1 cellular context compared by ENCODE assay signal in the genomic region with DNA sequence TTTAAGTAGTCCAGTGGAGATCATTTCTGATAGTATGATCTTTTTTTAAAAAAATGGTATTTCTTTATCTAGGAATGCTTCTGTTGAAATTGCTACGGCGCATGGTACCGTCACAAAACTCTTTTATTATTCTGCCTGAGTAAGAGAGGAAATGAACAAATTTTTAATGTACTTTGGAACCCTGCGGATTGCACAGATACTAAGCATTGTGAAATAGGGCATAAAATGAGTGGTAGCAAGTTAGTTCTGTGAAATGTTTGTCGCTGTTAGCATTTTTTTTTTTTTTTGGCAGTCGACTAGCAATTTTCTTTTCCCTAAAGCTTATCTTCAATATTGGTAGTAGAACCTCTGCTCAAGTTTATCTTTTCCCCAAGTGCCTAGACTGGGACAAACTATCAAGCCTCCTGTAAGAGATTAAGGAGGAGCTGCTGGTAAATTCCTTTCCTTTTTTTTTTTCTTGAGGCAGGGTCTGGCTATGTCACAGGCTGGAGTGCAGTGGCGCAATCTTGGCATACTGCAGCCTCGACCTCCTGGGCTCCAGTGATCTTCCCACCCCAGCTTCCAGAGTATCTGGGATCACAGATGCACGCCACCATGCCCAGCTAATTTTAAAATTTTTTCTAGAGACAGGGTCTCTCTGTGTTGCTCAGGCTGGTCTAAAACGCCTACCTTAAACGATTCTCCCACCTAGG.
TF ChIP-seq lines count a peak whose summit lies in the region.

No MANE protein-coding gene starts in this region.

TF ChIP-seq in GM23338, 12 proteins besides CTCF, POLR2A, EP300 and RAD21 (continued from another document):
- TF ChIP-seq, protein P1, sequence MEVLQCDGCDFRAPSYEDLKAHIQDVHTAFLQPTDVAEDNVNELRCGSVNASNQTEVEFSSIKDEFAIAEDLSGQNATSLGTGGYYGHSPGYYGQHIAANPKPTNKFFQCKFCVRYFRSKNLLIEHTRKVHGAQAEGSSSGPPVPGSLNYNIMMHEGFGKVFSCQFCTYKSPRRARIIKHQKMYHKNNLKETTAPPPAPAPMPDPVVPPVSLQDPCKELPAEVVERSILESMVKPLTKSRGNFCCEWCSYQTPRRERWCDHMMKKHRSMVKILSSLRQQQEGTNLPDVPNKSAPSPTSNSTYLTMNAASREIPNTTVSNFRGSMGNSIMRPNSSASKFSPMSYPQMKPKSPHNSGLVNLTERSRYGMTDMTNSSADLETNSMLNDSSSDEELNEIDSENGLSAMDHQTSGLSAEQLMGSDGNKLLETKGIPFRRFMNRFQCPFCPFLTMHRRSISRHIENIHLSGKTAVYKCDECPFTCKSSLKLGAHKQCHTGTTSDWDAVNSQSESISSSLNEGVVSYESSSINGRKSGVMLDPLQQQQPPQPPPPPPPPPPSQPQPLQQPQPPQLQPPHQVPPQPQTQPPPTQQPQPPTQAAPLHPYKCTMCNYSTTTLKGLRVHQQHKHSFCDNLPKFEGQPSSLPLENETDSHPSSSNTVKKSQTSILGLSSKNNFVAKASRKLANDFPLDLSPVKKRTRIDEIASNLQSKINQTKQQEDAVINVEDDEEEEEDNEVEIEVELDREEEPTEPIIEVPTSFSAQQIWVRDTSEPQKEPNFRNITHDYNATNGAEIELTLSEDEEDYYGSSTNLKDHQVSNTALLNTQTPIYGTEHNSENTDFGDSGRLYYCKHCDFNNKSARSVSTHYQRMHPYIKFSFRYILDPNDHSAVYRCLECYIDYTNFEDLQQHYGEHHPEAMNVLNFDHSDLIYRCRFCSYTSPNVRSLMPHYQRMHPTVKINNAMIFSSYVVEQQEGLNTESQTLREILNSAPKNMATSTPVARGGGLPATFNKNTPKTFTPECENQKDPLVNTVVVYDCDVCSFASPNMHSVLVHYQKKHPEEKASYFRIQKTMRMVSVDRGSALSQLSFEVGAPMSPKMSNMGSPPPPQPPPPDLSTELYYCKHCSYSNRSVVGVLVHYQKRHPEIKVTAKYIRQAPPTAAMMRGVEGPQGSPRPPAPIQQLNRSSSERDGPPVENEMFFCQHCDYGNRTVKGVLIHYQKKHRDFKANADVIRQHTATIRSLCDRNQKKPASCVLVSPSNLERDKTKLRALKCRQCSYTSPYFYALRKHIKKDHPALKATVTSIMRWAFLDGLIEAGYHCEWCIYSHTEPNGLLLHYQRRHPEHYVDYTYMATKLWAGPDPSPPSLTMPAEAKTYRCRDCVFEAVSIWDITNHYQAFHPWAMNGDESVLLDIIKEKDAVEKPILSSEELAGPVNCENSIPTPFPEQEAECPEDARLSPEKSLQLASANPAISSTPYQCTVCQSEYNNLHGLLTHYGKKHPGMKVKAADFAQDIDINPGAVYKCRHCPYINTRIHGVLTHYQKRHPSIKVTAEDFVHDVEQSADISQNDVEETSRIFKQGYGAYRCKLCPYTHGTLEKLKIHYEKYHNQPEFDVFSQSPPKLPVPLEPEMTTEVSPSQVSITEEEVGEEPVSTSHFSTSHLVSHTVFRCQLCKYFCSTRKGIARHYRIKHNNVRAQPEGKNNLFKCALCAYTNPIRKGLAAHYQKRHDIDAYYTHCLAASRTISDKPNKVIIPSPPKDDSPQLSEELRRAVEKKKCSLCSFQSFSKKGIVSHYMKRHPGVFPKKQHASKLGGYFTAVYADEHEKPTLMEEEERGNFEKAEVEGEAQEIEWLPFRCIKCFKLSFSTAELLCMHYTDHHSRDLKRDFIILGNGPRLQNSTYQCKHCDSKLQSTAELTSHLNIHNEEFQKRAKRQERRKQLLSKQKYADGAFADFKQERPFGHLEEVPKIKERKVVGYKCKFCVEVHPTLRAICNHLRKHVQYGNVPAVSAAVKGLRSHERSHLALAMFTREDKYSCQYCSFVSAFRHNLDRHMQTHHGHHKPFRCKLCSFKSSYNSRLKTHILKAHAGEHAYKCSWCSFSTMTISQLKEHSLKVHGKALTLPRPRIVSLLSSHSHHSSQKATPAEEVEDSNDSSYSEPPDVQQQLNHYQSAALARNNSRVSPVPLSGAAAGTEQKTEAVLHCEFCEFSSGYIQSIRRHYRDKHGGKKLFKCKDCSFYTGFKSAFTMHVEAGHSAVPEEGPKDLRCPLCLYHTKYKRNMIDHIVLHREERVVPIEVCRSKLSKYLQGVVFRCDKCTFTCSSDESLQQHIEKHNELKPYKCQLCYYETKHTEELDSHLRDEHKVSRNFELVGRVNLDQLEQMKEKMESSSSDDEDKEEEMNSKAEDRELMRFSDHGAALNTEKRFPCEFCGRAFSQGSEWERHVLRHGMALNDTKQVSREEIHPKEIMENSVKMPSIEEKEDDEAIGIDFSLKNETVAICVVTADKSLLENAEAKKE (CRISPR knock-in tag; IDR thresholded peaks at IDR 0.05) = no peak
- TF ChIP-seq EZH2phosphoT487 (IDR thresholded peaks at IDR 0.05; ENCODE audit: unreplicated experiment) (no peak), POLR2AphosphoS5 (IDR thresholded peaks at IDR 0.05; ENCODE audit: low read depth) (no peak), ZNF114 (CRISPR knock-in tag; IDR thresholded peaks at IDR 0.05) (no peak), NANOG (IDR thresholded peaks at IDR 0.05; ENCODE audit: borderline replicate concordance) (no peak), ZNF331 (CRISPR knock-in tag; IDR thresholded peaks at IDR 0.05; ENCODE audit: low read depth) (no peak), EZH2 (IDR thresholded peaks at IDR 0.05; ENCODE audit: low read depth, unreplicated experiment) (no peak)
- TF ChIP-seq, protein P2, sequence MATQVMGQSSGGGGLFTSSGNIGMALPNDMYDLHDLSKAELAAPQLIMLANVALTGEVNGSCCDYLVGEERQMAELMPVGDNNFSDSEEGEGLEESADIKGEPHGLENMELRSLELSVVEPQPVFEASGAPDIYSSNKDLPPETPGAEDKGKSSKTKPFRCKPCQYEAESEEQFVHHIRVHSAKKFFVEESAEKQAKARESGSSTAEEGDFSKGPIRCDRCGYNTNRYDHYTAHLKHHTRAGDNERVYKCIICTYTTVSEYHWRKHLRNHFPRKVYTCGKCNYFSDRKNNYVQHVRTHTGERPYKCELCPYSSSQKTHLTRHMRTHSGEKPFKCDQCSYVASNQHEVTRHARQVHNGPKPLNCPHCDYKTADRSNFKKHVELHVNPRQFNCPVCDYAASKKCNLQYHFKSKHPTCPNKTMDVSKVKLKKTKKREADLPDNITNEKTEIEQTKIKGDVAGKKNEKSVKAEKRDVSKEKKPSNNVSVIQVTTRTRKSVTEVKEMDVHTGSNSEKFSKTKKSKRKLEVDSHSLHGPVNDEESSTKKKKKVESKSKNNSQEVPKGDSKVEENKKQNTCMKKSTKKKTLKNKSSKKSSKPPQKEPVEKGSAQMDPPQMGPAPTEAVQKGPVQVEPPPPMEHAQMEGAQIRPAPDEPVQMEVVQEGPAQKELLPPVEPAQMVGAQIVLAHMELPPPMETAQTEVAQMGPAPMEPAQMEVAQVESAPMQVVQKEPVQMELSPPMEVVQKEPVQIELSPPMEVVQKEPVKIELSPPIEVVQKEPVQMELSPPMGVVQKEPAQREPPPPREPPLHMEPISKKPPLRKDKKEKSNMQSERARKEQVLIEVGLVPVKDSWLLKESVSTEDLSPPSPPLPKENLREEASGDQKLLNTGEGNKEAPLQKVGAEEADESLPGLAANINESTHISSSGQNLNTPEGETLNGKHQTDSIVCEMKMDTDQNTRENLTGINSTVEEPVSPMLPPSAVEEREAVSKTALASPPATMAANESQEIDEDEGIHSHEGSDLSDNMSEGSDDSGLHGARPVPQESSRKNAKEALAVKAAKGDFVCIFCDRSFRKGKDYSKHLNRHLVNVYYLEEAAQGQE (IDR thresholded peaks at IDR 0.05; ENCODE audit: unreplicated experiment) = no peak
TF ChIP-seq in GM23338: peak in this region for 0.
